Comparison of ENCODE assay signal across 9 cellular contexts in the genomic region with DNA sequence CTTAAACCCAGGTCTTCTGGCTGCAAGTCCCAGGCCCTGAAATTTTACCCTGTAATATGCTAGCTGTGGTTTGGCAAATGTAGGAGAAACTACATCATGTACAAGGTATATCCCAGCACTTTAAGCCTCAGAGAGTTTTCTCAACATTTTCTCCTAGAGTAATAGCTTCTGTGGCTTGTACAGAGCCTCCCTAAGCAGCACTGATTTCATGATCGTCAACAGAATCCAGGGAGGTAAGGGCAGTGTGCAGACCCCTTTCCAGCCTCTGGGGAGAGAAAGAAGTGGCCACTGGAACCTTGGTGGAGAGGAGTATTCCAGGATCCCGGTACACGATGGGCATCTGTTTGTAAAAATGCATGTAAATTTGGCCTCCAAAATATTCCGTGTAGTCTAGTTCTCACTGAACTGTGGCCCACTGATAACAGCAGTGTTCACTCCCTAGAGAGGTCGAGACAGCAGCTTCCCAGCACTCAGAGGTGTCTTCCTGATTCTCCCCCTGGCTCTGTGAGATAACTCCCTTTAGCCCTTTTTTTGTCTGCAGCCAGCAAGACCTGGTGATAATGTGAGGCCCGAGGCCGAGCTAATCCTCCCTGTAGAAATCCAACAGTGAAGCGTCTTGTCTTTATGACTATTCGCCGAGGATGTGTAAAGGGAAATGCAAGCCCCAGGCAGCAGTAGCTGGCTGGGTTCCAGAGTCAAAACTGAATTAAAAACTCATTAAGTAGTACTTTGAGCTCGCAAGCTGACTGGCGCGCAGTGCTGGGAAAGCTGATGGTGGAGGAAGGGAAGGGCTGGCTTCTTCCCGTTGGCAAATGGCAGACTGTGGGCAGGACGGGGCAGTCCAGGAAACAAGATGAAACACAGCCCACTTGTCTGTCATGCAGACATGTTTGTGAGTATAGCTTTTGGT.
A peak's percentile ranks its signal among the peaks of the same experiment; 100 is the strongest.
DNase-seq lines count a peak whose midpoint lies in the region; ATAC-seq and TF ChIP-seq lines count a peak whose summit lies in the region.
"Had no signal": no experiment of that assay in that cellular context is flagged by ENCODE, and none has a peak within 500 bp of the region (broad histone marks: within the 10 kb centered on the region; RNA-seq: fewer than 3 reads in every experiment).

No MANE protein-coding gene starts in this region.

- peak overlapping the region; percentile 33 for H3K27ac ChIP-seq in iPS-18a (ENCODE audit: low read length)
- H3K27ac ChIP-seq: 22Rv1 had no signal

- H3K27me3 ChIP-seq in iPS-18a (ENCODE audit: control insufficient read depth, insufficient read depth, low read length), result no peaks in the 10 kb centered on the region

- H3K9me3 ChIP-seq in iPS-18a (ENCODE audit: control insufficient read depth, low read depth, low read length), result no peaks in the 10 kb centered on the region

- no peak for ATAC-seq in GM19395 (IDR thresholded peaks at IDR 0.05; ENCODE audit: unreplicated experiment)

- peak overlapping the region; percentile 30 for H3K9ac ChIP-seq in iPS-18a (ENCODE audit: low read length)

- no peak for TF ChIP-seq CTCF in astrocyte of the spinal cord (IDR thresholded peaks at IDR 0.05; ENCODE audit: low read depth, low read length)

- in situ Hi-C loops in astrocyte of the spinal cord (cut with HindIII; ENCODE audit: low sequenced_read_pairs), result no loop called here

- peaks cover 52% of the 10 kb centered on the region for H3K4me1 ChIP-seq in iPS-18a (ENCODE audit: control insufficient read depth, low read depth, low read length)

- peak; percentile 61 to 88 (median 66) for DNase-seq in NCI-H1417 (lab: John Stamatoyannopoulos, UW)
- DNase-seq in NCI-H1417 treated with DMSO at 0.1 percent for 48 hours (lab: John Stamatoyannopoulos, UW), result no peak
- peak; percentile 93 for DNase-seq in astrocyte of the spinal cord (ENCODE audit: low read depth, low spot score)
- DNase-seq in superior temporal gyrus (ENCODE audit: extremely low spot score), result peak; percentile 84
- DNase-seq in cortex of kidney (lab: John Stamatoyannopoulos, UW), result no peak
- DNase-seq in NAMALWA (ENCODE audit: low spot score), result no peak

- peaks cover 6% of the 10 kb centered on the region for H3K36me3 ChIP-seq in iPS-18a (ENCODE audit: control insufficient read depth, low read depth, low read length)

- H3K4me3 ChIP-seq in astrocyte of the spinal cord (ENCODE audit: low read depth, low read length) (no peak overlapping the region), iPS-18a (ENCODE audit: low read length) (peak overlapping the region; percentile 16)

Comparison
In these comparisons a context has a peak if more than half of its experiments do, and no peak if none do; other contexts are left out.
1. DNase-seq: peak in NCI-H1417 (3 of 3), astrocyte of the spinal cord (single experiment) and superior temporal gyrus (single experiment); none in NCI-H1417 treated with DMSO at 0.1 percent for 48 hours (single experiment), cortex of kidney (single experiment) and NAMALWA (single experiment).